In the genomic region with DNA sequence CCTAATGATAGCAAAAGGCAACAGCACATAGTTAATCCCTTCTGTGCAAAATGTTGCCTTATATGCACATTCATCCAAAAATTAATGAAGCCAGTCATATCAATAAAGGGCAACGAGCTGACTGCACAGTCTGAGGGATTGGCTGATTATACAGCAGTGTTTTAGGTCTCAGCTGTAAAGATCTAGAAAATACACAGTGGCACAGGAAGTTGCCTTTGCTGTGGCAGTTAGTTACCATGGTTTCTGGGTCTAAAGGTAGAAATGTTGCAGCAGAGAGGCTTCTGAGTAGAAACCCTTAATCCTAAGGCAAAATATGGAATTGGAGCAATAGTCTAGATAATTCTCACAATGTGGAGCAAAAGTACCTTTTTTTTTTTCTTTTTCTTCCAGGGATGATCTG, we compare ENCODE assay signal across 1 cellular context.
TF ChIP-seq lines count a peak whose summit lies in the region.

No MANE protein-coding gene starts in this region.

TF ChIP-seq in HepG2, 621 proteins besides CTCF, POLR2A, EP300 and RAD21 (continued from another document):
- TF ChIP-seq GABPA (IDR thresholded peaks at IDR 0.05; ENCODE audit: low read depth, low read length) (no peak), GABPA (CRISPR knock-in tag; IDR thresholded peaks at IDR 0.05; ENCODE audit: low read depth) (peak; percentile 43; the same call in 1 of the 2 replicates), ZNF777 (CRISPR knock-in tag; IDR thresholded peaks at IDR 0.05) (no peak), XRCC5 (optimal IDR thresholded peaks at IDR 0.05; ENCODE audit: low read length) (no peak), HOXA5 (CRISPR knock-in tag; IDR thresholded peaks at IDR 0.05) (no peak)
